26 cellular contexts compared by ENCODE assay signal in genomic region chr9:131323629-131324028, GRCh38. TPM values are rescaled to one million over a fixed set of nuclear protein-coding genes. Genes with fewer than 3 reads are reported as not detected.
"Had no signal": no experiment of that assay in that cellular context is flagged by ENCODE, and none has a peak within 500 bp of the region (broad histone marks: within the 10 kb centered on the region; RNA-seq: fewer than 3 reads in every experiment).

No MANE protein-coding gene starts in this region.

- H3K27me3 ChIP-seq: cardiac muscle cell, gastrocnemius medialis, neural progenitor cell, right lobe of liver, testis, transverse colon, uterus had no signal

- H3K27ac ChIP-seq: cardiac muscle cell, gastrocnemius medialis, neural progenitor cell, right lobe of liver, testis, transverse colon, uterus had no signal

- H3K4me3 ChIP-seq: cardiac muscle cell, gastrocnemius medialis, lung, neural progenitor cell, right lobe of liver, testis, transverse colon, uterus had no signal

- H3K4me1 ChIP-seq: gastrocnemius medialis, neural progenitor cell, right lobe of liver, testis, transverse colon, uterus had no signal

- ATAC-seq: activated CD4-positive, alpha-beta T cell treated with anti-CD3 and anti-CD28 coated beads for 36 hours; activated CD8-positive, alpha-beta memory T cell treated with anti-CD3 and anti-CD28 coated beads, Interleukin-2, amount 10 ng/mL, durations not matched to agents 7 days and 5 days; activated CD8-positive, alpha-beta T cell treated with anti-CD3 and anti-CD28 coated beads, Interleukin-2, amount 10 ng/mL, durations not matched to agents 7 days and 5 days; effector memory CD8-positive, alpha-beta T cell; gastrocnemius medialis; natural killer cell; right lobe of liver had no signal

- FAIRE-seq: keratinocyte had no signal

- H3K36me3 ChIP-seq: cardiac muscle cell, gastrocnemius medialis, neural progenitor cell, right lobe of liver, transverse colon, uterus had no signal

- DNase-seq: activated CD4-positive, alpha-beta T cell treated with anti-CD3 and anti-CD28 coated beads for 36 hours; activated CD4-positive, CD25-positive, alpha-beta regulatory T cell; activated CD8-positive, alpha-beta memory T cell treated with anti-CD3 and anti-CD28 coated beads, Interleukin-2, amount 10 ng/mL, durations not matched to agents 7 days and 5 days; activated CD8-positive, alpha-beta T cell treated with anti-CD3 and anti-CD28 coated beads, Interleukin-2, amount 10 ng/mL, durations not matched to agents 7 days and 5 days; activated naive CD4-positive, alpha-beta T cell treated with Interleukin-2 at 50 U/mL for 16 hours; activated T-cell treated with anti-CD3 and anti-CD28 coated beads, Interleukin-2, amount 50 U/mL, for 48 hours; anterior cingulate cortex; cortex of kidney; effector memory CD8-positive, alpha-beta T cell; erythroblast; glutamatergic neuron; hippocampal formation; mesendoderm; natural killer cell; stimulated activated naive CD4-positive, alpha-beta T cell; testis; transverse colon; uterus had no signal

- H3K9me3 ChIP-seq: gastrocnemius medialis, right lobe of liver, testis, transverse colon, uterus had no signal

RNA-seq across cellular contexts. Expression of gene PLPP7, which starts 34.1 kb away (rescaled TPM):
- total RNA-seq: activated CD8-positive, alpha-beta memory T cell treated with anti-CD3 and anti-CD28 coated beads, Interleukin-2, amount 10 ng/mL, durations not matched to agents 7 days and 5 days; activated T-helper 2 cell treated with anti-CD3 and anti-CD28 coated beads, Interferon-gamma antibody, Interleukin-2, Interleukin-4, amounts not matched to agents 10 μg/mL and 5 μg/mL and 100 μg/mL, durations not matched to agents 14 hours and 24 hours and 36 hours; T-helper 1 cell treated with Interleukin-12 subunit alpha and Interleukin-12 subunit beta and Interleukin-4 antibody, amounts not matched to agents 30 ng/mL and 1 ng/mL, for 36 hours had no signal
- polyA plus RNA-seq: keratinocyte had no signal
